In genomic region chr22:38873469-38874411, GRCh38 we compare ENCODE assay signal across 1 cellular context.
TF ChIP-seq lines count a peak whose summit lies in the region.

No MANE protein-coding gene starts in this region.

TF ChIP-seq in A549, 52 proteins besides CTCF, POLR2A, EP300 and RAD21 (continued from another document):
- TF ChIP-seq ATOH8 (CRISPR knock-in tag; IDR thresholded peaks at IDR 0.05; ENCODE audit: low read depth) (no peak), CHD4 (IDR thresholded peaks at IDR 0.05; ENCODE audit: borderline replicate concordance) (no peak), SMC3 (IDR thresholded peaks at IDR 0.05) (no peak), RFX5 (IDR thresholded peaks at IDR 0.05) (no peak), SREBF2 (IDR thresholded peaks at IDR 0.05) (no peak)
